In genomic region chr19:50890422-50891252, GRCh38 we compare ENCODE assay signal across 16 cellular contexts. TPM values are rescaled to one million over a fixed set of nuclear protein-coding genes. Genes with fewer than 3 reads are reported as not detected.
DNase-seq lines count a peak whose midpoint lies in the region; ATAC-seq, FAIRE-seq and TF ChIP-seq lines count a peak whose summit lies in the region.
"Had no signal": no experiment of that assay in that cellular context is flagged by ENCODE, and none has a peak within 500 bp of the region (broad histone marks: within the 10 kb centered on the region; RNA-seq: fewer than 3 reads in every experiment).

No MANE protein-coding gene starts in this region.

- no peak for FAIRE-seq in H54 (lab: Jason Lieb, UNC)

- no peak overlapping the region for H3K4me3 ChIP-seq in AG10803 (ENCODE audit: low read length)
- H3K4me3 ChIP-seq: breast epithelium, skin epidermis had no signal

- in situ Hi-C loops in GM13977 (cut with MboI; ENCODE audit: low pct_unique_long_range_greater_than_20kb, low sequenced_read_pairs, unreplicated experiment) = no loop called here

- TF ChIP-seq CTCF in AG10803 (conservative IDR thresholded peaks at IDR 0.05; ENCODE audit: low read length) = no peak
- TF ChIP-seq CTCF in activated B cell treated with CpG ODN at 0.5 μM for 24 hours (IDR thresholded peaks at IDR 0.05) = no peak
- no peak for TF ChIP-seq CTCF in GM13977 (IDR thresholded peaks at IDR 0.05; ENCODE audit: extremely low read depth, insufficient read depth, missing control alignments)

- H3K4me1 Mint-ChIP-seq in activated B cell treated with CpG ODN at 0.5 μM for 24 hours (peaks cover 43% of the 10 kb centered on the region), immature natural killer cell (no peaks in the 10 kb centered on the region)
- H3K4me1 Mint-ChIP-seq: activated naive CD4-positive, alpha-beta T cell treated with anti-CD3 and anti-CD28 coated beads, Interleukin-2, amount 10 ng/mL, durations not matched to agents 7 days and 5 days had no signal

- H3K27ac Mint-ChIP-seq in activated B cell treated with CpG ODN at 0.5 μM for 24 hours = peak overlapping the region; percentile 62
- H3K27ac Mint-ChIP-seq in immature natural killer cell = no peak overlapping the region
- H3K27ac Mint-ChIP-seq: activated naive CD4-positive, alpha-beta T cell treated with anti-CD3 and anti-CD28 coated beads, Interleukin-2, amount 10 ng/mL, durations not matched to agents 7 days and 5 days; effector memory CD8-positive, alpha-beta T cell had no signal

- POLR2A ChIA-PET in activated B cell treated with CpG ODN at 0.5 μM for 24 hours (lab: Charles Lee) (interaction anchor here (1.5 kb wide), 1 partner anchor 8 kb away, joined by 5 read pairs; no protein-coding TSS in a partner anchor), HEK293T (lab: Yijun Ruan, JAX) (no interaction called here)

- peak; percentile 30 for DNase-seq in AG10803 (ENCODE audit: low read depth)
- peak; percentile 45 for DNase-seq in H54 (ENCODE audit: insufficient read length, low spot score)
- no peak for DNase-seq in activated B cell treated with CpG ODN at 0.5 μM for 24 hours
- DNase-seq in myocyte (ENCODE audit: low read depth) = peak; percentile 18
- no peak for DNase-seq in NCI-H2171 treated with DMSO at 0.1 percent for 48 hours (lab: John Stamatoyannopoulos, UW)
- no peak for DNase-seq in HEK293T (ENCODE audit: extremely low spot score)
- no peak for DNase-seq in GM13977 (ENCODE audit: low spot score)
- DNase-seq in immature natural killer cell = no peak
- DNase-seq: activated naive CD4-positive, alpha-beta T cell treated with anti-CD3 and anti-CD28 coated beads, Interleukin-2, amount 10 ng/mL, durations not matched to agents 7 days and 5 days; DMS53; effector memory CD8-positive, alpha-beta T cell; NCI-H1417 treated with DMSO at 0.1 percent for 48 hours; NCI-H446 had no signal

- ATAC-seq in activated B cell treated with CpG ODN at 0.5 μM for 24 hours (ENCODE audit: low read depth) = peak; percentile 72
- ATAC-seq: effector memory CD8-positive, alpha-beta T cell had no signal

- H3K4me3 Mint-ChIP-seq in activated B cell treated with CpG ODN at 0.5 μM for 24 hours = peak overlapping the region; percentile 5
- no peak overlapping the region for H3K4me3 Mint-ChIP-seq in immature natural killer cell
- H3K4me3 Mint-ChIP-seq: activated naive CD4-positive, alpha-beta T cell treated with anti-CD3 and anti-CD28 coated beads, Interleukin-2, amount 10 ng/mL, durations not matched to agents 7 days and 5 days; effector memory CD8-positive, alpha-beta T cell had no signal

- intact Hi-C loops in activated B cell treated with CpG ODN at 0.5 μM for 24 hours (cut with micrococcal nuclease) = loop anchor here (1.0 kb wide), 1 partner anchor 73 kb away; no protein-coding TSS in a partner anchor

- TF ChIP-seq POLR2A in H54 (IDR thresholded peaks at IDR 0.05; ENCODE audit: low read depth, low read length) = no peak

- H3K9me3 Mint-ChIP-seq in activated B cell treated with CpG ODN at 0.5 μM for 24 hours (peaks cover 4% of the 10 kb centered on the region), immature natural killer cell (peaks cover 0 to 3% (median under 1%) of the 10 kb centered on the region in 6 donors)

- no peaks in the 10 kb centered on the region for H3K36me3 Mint-ChIP-seq in activated B cell treated with CpG ODN at 0.5 μM for 24 hours (ENCODE audit: low read depth)
- H3K36me3 Mint-ChIP-seq in immature natural killer cell = no peaks in the 10 kb centered on the region
- H3K36me3 Mint-ChIP-seq: activated naive CD4-positive, alpha-beta T cell treated with anti-CD3 and anti-CD28 coated beads, Interleukin-2, amount 10 ng/mL, durations not matched to agents 7 days and 5 days had no signal

- CTCF ChIA-PET in activated B cell treated with CpG ODN at 0.5 μM for 24 hours (lab: Charles Lee) (no interaction called here), HEK293T (lab: Yijun Ruan, JAX) (no interaction called here)

- peaks cover 4% of the 10 kb centered on the region for H3K27me3 Mint-ChIP-seq in activated B cell treated with CpG ODN at 0.5 μM for 24 hours
- H3K27me3 Mint-ChIP-seq in immature natural killer cell (ENCODE audit: low read depth in 3 of 3) = peaks cover 3 to 15% (median 4%) of the 10 kb centered on the region in 3 donors

TF ChIP-seq in HEK293T, 16 proteins besides CTCF, POLR2A, EP300 and RAD21:
- TF ChIP-seq LEF1 (IDR thresholded peaks at IDR 0.05; ENCODE audit: borderline replicate concordance) (no peak), SUZ12 (IDR thresholded peaks at IDR 0.05) (no peak), ARNT (IDR thresholded peaks at IDR 0.05) (no peak), FOXM1 (IDR thresholded peaks at IDR 0.05; ENCODE audit: borderline replicate concordance) (no peak), NFRKB (IDR thresholded peaks at IDR 0.05) (no peak), HDGF (IDR thresholded peaks at IDR 0.05; ENCODE audit: borderline replicate concordance) (no peak), ELF4 (IDR thresholded peaks at IDR 0.05) (no peak), FOXK2 (IDR thresholded peaks at IDR 0.05) (no peak), SP1 (IDR thresholded peaks at IDR 0.05) (no peak), BHLHE40 (IDR thresholded peaks at IDR 0.05; ENCODE audit: borderline replicate concordance) (no peak), FOXA1 (IDR thresholded peaks at IDR 0.05) (no peak), TARDBP (IDR thresholded peaks at IDR 0.05) (no peak), L3MBTL2 (conservative IDR thresholded peaks at IDR 0.05) (no peak), CTBP1 (IDR thresholded peaks at IDR 0.05; ENCODE audit: borderline replicate concordance) (no peak), ZNF384 (IDR thresholded peaks at IDR 0.05) (no peak)
- TF ChIP-seq, protein P1, sequence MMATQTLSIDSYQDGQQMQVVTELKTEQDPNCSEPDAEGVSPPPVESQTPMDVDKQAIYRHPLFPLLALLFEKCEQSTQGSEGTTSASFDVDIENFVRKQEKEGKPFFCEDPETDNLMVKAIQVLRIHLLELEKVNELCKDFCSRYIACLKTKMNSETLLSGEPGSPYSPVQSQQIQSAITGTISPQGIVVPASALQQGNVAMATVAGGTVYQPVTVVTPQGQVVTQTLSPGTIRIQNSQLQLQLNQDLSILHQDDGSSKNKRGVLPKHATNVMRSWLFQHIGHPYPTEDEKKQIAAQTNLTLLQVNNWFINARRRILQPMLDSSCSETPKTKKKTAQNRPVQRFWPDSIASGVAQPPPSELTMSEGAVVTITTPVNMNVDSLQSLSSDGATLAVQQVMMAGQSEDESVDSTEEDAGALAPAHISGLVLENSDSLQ (IDR thresholded peaks at IDR 0.05) = no peak
TF ChIP-seq in HEK293T: peak in this region for 0.

RNA-seq across cellular contexts. Expression of gene KLK2, which starts 17.4 kb away (rescaled TPM):
- total RNA-seq in activated B cell treated with CpG ODN at 0.5 μM for 24 hours = 0.69 and 1.8 TPM in 2 replicates
- not detected in 2 replicates for total RNA-seq in myocyte
- polyA plus RNA-seq in myocyte (2012) = not detected
- not detected for polyA plus RNA-seq in immature natural killer cell
- polyA plus RNA-seq: BJ had no signal

RNA-seq across cellular contexts. Expression of gene KLK4, which starts 20.6 kb away (rescaled TPM):
- total RNA-seq in activated B cell treated with CpG ODN at 0.5 μM for 24 hours = 0.32 and 0.75 TPM in 2 replicates
- not detected in 2 replicates for total RNA-seq in myocyte
- polyA plus RNA-seq in myocyte (2012) = 0.08 TPM
- not detected for polyA plus RNA-seq in immature natural killer cell
- total RNA-seq: breast epithelium had no signal
- polyA plus RNA-seq: BJ had no signal

RNA-seq across cellular contexts. Expression of gene KLK3, which starts 35.9 kb away (rescaled TPM):
- total RNA-seq in activated B cell treated with CpG ODN at 0.5 μM for 24 hours (not detected in 2 replicates), myocyte (not detected in 2 replicates)
- not detected for polyA plus RNA-seq in myocyte (2012)
- polyA plus RNA-seq in immature natural killer cell = not detected
- polyA plus RNA-seq: BJ had no signal

RNA-seq across cellular contexts. Expression of gene KLK15, which starts 57.3 kb away (rescaled TPM):
- total RNA-seq in activated B cell treated with CpG ODN at 0.5 μM for 24 hours (not detected in 2 replicates), myocyte (not detected in 2 replicates)
- not detected for polyA plus RNA-seq in myocyte (2012)
- polyA plus RNA-seq in immature natural killer cell = not detected
- total RNA-seq: breast epithelium had no signal
- polyA plus RNA-seq: BJ had no signal

Comparison
In these comparisons a context has a peak if more than half of its experiments do, and no peak if none do; other contexts are left out.
1. DNase-seq: peak in AG10803 (single experiment), H54 (single experiment) and myocyte (single experiment); none in activated B cell treated with CpG ODN at 0.5 μM for 24 hours (single experiment), NCI-H2171 treated with DMSO at 0.1 percent for 48 hours (single experiment), HEK293T (single experiment), GM13977 (single experiment) and immature natural killer cell (0 of 3).